ENCODE assay signal across 8 cellular contexts in the genomic region with DNA sequence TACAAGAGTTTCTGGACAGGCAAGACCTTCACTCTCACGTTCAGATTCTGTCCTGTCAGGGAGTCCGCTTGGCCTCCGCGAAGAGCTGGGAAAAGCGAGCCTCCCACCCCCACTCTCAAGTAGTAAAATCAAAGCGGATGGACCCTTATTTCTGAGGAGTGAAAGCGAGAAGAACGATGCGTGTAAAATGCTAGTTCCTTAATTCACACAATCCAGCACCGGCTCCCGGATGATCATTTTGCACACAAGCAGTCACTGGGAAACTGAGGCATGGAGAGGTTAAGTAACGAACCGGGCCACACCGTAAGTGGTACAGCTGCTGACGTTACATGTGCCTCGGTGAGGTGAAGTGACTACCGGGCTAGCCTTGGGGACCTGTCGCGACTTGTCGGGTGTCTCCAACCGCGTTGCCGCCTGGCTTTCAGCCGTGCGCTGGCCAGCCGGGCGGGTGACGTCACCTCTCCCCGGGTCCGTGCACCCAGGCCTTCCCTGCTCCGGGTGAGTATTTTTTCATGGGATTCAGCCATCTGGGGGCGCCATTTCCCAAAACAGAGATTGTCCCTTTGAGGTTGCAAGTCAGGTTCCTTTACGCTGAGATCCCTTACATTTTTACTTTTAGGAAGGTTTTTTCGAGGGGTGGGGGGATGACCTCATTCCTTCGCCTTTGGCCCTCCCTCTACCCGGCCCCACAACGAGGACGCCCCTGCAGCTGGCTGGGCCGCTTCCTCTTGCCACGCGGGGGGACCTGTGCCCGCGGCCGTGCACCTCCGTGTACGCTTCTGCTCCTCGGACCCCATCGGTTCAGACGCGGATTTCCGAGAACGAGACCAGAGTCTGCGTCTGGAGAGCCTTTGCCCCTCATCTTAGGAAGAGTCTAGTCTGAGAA. TPM values are rescaled to one million over a fixed set of nuclear protein-coding genes. Genes with fewer than 3 reads are reported as not detected.
DNase-seq lines count a peak whose midpoint lies in the region; ATAC-seq and TF ChIP-seq lines count a peak whose summit lies in the region.

No MANE protein-coding gene starts in this region.

- WGBS in H9 (ENCODE audit: extremely low coverage, insufficient read length, low lambda C conversion rate): no CpG with 5 or more reads among the region's 53 CpGs

- no peak overlapping the region for H3K56ac ChIP-seq in H9 (ENCODE audit: insufficient read length, low read depth, low read length)

- H3K27me3 Mint-ChIP-seq in H9 (ENCODE audit: low read depth) (peaks cover 37% of the 10 kb centered on the region), nephron progenitor cell (ENCODE audit: low read depth, poor library complexity) (peaks cover 68% of the 10 kb centered on the region)
- peaks cover 70% of the 10 kb centered on the region for H3K27me3 Mint-ChIP-seq in activated CD8-positive, alpha-beta T cell treated with anti-CD3 and anti-CD28 coated beads for 36 hours

- H3K27me3 ChIP-seq in H9 (ENCODE audit: insufficient read depth, low read length): no peaks in the 10 kb centered on the region

- H4K91ac ChIP-seq in H9 (ENCODE audit: insufficient read length, low read depth, low read length): no peak overlapping the region

- no peak overlapping the region for H3K4ac ChIP-seq in H9 (ENCODE audit: low read depth, low read length)

- peaks cover 40% of the 10 kb centered on the region for H3K23me2 ChIP-seq in H9 (ENCODE audit: insufficient read length, low read depth, low read length, poor library complexity, severe bottlenecking)

- peak overlapping the region; percentile 44 for H3K9ac ChIP-seq in H9 (ENCODE audit: extremely low read depth, insufficient read length, low read length)

- DNase-seq in H9 (peak; percentile 94), fibroblast of villous mesenchyme (ENCODE audit: low read depth) (peak; percentile 60), nephron progenitor cell (peak; percentile 86), DMS79 (lab: John Stamatoyannopoulos, UW) (no peak), foreskin melanocyte (no peak)
- DNase-seq in activated CD8-positive, alpha-beta T cell treated with anti-CD3 and anti-CD28 coated beads for 36 hours: peak; percentile 73

- peak overlapping the region; percentile 75 for H3K18ac ChIP-seq in H9 (ENCODE audit: insufficient read length, low read depth, low read length)

- H3K4me1 Mint-ChIP-seq in H9 (peaks cover 31 to 34% of the 10 kb centered on the region in 2 experiments), nephron progenitor cell (peaks cover 81% of the 10 kb centered on the region)
- H3K4me1 Mint-ChIP-seq in activated CD8-positive, alpha-beta T cell treated with anti-CD3 and anti-CD28 coated beads for 36 hours (ENCODE audit: low read depth): peaks cover 41% of the 10 kb centered on the region

- no peak overlapping the region for H3K27ac ChIP-seq in H9 (ENCODE audit: insufficient read length, low read depth, low read length)

- H3K36me3 Mint-ChIP-seq in H9 (ENCODE audit: insufficient read depth in 1 of 3, low read depth in 3 of 3) (peaks cover 0 to 16% (median 10%) of the 10 kb centered on the region in 3 experiments; a peak in 4 of 7 replicates), nephron progenitor cell (ENCODE audit: low read depth) (no peaks in the 10 kb centered on the region)
- no peaks in the 10 kb centered on the region for H3K36me3 Mint-ChIP-seq in activated CD8-positive, alpha-beta T cell treated with anti-CD3 and anti-CD28 coated beads for 36 hours (ENCODE audit: low read depth)

- no peak overlapping the region for H4K8ac ChIP-seq in H9 (replicated peaks; ENCODE audit: insufficient read length, low read depth, low read length)

- no peak overlapping the region for H2BK15ac ChIP-seq in H9 (ENCODE audit: low read depth, low read length)

- H2AK5ac ChIP-seq in H9 (ENCODE audit: insufficient read length, low read length): no peak overlapping the region

- no peaks in the 10 kb centered on the region for H3K9me3 ChIP-seq in H9 (ENCODE audit: control insufficient read depth, low read depth, low read length)

- H3K79me2 ChIP-seq in H9 (ENCODE audit: insufficient read depth, low read length): peaks cover 14% of the 10 kb centered on the region; the same call in 1 of the 2 replicates

- peaks cover 6% of the 10 kb centered on the region for H3K4me1 ChIP-seq in H9 (ENCODE audit: insufficient read depth, low read length)

- no peak overlapping the region for H2BK20ac ChIP-seq in H9 (ENCODE audit: low read depth, low read length, poor library complexity, severe bottlenecking)

- H3K9me3 Mint-ChIP-seq in H9: peaks cover 6 to 12% of the 10 kb centered on the region in 2 experiments; a peak in 3 of 5 replicates
- no peaks in the 10 kb centered on the region for H3K9me3 Mint-ChIP-seq in activated CD8-positive, alpha-beta T cell treated with anti-CD3 and anti-CD28 coated beads for 36 hours
- H3K9me3 Mint-ChIP-seq in nephron progenitor cell: no peaks in the 10 kb centered on the region

- peak; percentile 43 for ATAC-seq in activated CD8-positive, alpha-beta T cell treated with anti-CD3 and anti-CD28 coated beads for 36 hours
- no peak for ATAC-seq in GM18517 (IDR thresholded peaks at IDR 0.05; ENCODE audit: unreplicated experiment)
- no peak for ATAC-seq in GM21723 (IDR thresholded peaks at IDR 0.05; ENCODE audit: unreplicated experiment)

- no peak overlapping the region for H4K5ac ChIP-seq in H9 (ENCODE audit: insufficient read length, low read depth, low read length)

- no peaks in the 10 kb centered on the region for H4K20me1 ChIP-seq in H9 (ENCODE audit: control insufficient read depth, insufficient read depth, insufficient read length)

- CTCF ChIA-PET in activated CD8-positive, alpha-beta T cell treated with anti-CD3 and anti-CD28 coated beads for 36 hours (lab: Charles Lee): interaction anchor here (0.7 to 2.4 kb wide), 7 partner anchors 11 to 261 kb away, joined by 3 to 5 read pairs (median 3); no protein-coding TSS in a partner anchor

- H3K4me3 Mint-ChIP-seq in H9 (peak overlapping the region; percentile 78 to 91), nephron progenitor cell (peak overlapping the region; percentile 82)
- peak overlapping the region; percentile 52 for H3K4me3 Mint-ChIP-seq in activated CD8-positive, alpha-beta T cell treated with anti-CD3 and anti-CD28 coated beads for 36 hours

- intact Hi-C loops in activated CD8-positive, alpha-beta T cell treated with anti-CD3 and anti-CD28 coated beads for 36 hours (cut with micrococcal nuclease): loop anchor here (2.0 kb wide), 1 partner anchor 15 kb away; no protein-coding TSS in a partner anchor

- no peak overlapping the region for H2BK12ac ChIP-seq in H9 (ENCODE audit: insufficient read length, low read depth, low read length)

- no peak overlapping the region for H2BK5ac ChIP-seq in H9 (ENCODE audit: insufficient read length, low read length)

- POLR2A ChIA-PET in activated CD8-positive, alpha-beta T cell treated with anti-CD3 and anti-CD28 coated beads for 36 hours (lab: Charles Lee): interaction anchor here (0.5 kb wide), 1 partner anchor 101 kb away, joined by 3 read pairs; no protein-coding TSS in a partner anchor

- H3K23ac ChIP-seq in H9 (ENCODE audit: insufficient read length, low read depth, low read length): no peak overlapping the region

- no peak overlapping the region for H3T11ph ChIP-seq in H9 (ENCODE audit: low read length)

- peak overlapping the region; percentile 71 for H2BK120ac ChIP-seq in H9 (ENCODE audit: low read depth, low read length, poor library complexity, severe bottlenecking)

- H3K27ac Mint-ChIP-seq in H9 (peak overlapping the region in 2 of 3 experiments; percentile 92 to 96; a peak in 4 of 7 replicates), nephron progenitor cell (no peak overlapping the region)
- H3K27ac Mint-ChIP-seq in activated CD8-positive, alpha-beta T cell treated with anti-CD3 and anti-CD28 coated beads for 36 hours: no peak overlapping the region

- H3K14ac ChIP-seq in H9 (ENCODE audit: insufficient read depth, low read length): peak overlapping the region; percentile 77

- peak overlapping the region; percentile 15 for H3K4me3 ChIP-seq in fibroblast of villous mesenchyme (ENCODE audit: low read depth, low read length)

- H3K4me2 ChIP-seq in H9 (ENCODE audit: insufficient read depth, insufficient read length, low read length): peak overlapping the region; percentile 57

- H2AFZ ChIP-seq in H9 (ENCODE audit: low read length): no peak overlapping the region

- H3K79me1 ChIP-seq in H9 (ENCODE audit: insufficient read depth, low read depth, low read length, poor library complexity, severe bottlenecking): no peaks in the 10 kb centered on the region

- TF ChIP-seq CTCF in H9 (conservative IDR thresholded peaks at IDR 0.05) (peak; percentile 73), fibroblast of villous mesenchyme (IDR thresholded peaks at IDR 0.05; ENCODE audit: insufficient read depth, low read depth, low read length) (peak; percentile 49), nephron progenitor cell (IDR thresholded peaks at IDR 0.05) (peak; percentile 48)
- TF ChIP-seq CTCF in activated CD8-positive, alpha-beta T cell treated with anti-CD3 and anti-CD28 coated beads for 36 hours (IDR thresholded peaks at IDR 0.05): peak; percentile 26

RNA-seq across cellular contexts. Expression of gene SFRP2, which starts 3.4 kb away (rescaled TPM):
- total RNA-seq in H9 (2021) (156 and 161 TPM in 2 replicates), fibroblast of villous mesenchyme (not detected in 2 replicates)
- not detected for total RNA-seq in activated CD8-positive, alpha-beta T cell treated with anti-CD3 and anti-CD28 coated beads for 36 hours

RNA-seq across cellular contexts. Expression of gene RNF175, which starts 32.4 kb away (rescaled TPM):
- 3.3 and 4.3 TPM in 2 replicates for total RNA-seq in H9 (2021)
- not detected for total RNA-seq in activated CD8-positive, alpha-beta T cell treated with anti-CD3 and anti-CD28 coated beads for 36 hours
- total RNA-seq in fibroblast of villous mesenchyme: not detected in 2 replicates

Comparison
In these comparisons a context has a peak if more than half of its experiments do, and no peak if none do; other contexts are left out.
1. DNase-seq: peak in H9 (single experiment), activated CD8-positive, alpha-beta T cell treated with anti-CD3 and anti-CD28 coated beads for 36 hours (single experiment), fibroblast of villous mesenchyme (single experiment) and nephron progenitor cell (single experiment); none in DMS79 (single experiment) and foreskin melanocyte (single experiment).
2. H3K27ac Mint-ChIP-seq: peak in H9 (2 of 3); none in activated CD8-positive, alpha-beta T cell treated with anti-CD3 and anti-CD28 coated beads for 36 hours (single experiment) and nephron progenitor cell (single experiment).
3. RNA of gene SFRP2, which starts 3.4 kb away (total RNA-seq): 156 to 161 TPM in H9; not detected in activated CD8-positive, alpha-beta T cell treated with anti-CD3 and anti-CD28 coated beads for 36 hours and not detected in fibroblast of villous mesenchyme; every median in the first group is over 100 times any median in the second.
4. Peak in every context shown above with its lines, with median percentiles within 50 percentile points of each other: H3K4me3 Mint-ChIP-seq and CTCF ChIP-seq.